23 cellular contexts compared by ENCODE assay signal in the genomic region with DNA sequence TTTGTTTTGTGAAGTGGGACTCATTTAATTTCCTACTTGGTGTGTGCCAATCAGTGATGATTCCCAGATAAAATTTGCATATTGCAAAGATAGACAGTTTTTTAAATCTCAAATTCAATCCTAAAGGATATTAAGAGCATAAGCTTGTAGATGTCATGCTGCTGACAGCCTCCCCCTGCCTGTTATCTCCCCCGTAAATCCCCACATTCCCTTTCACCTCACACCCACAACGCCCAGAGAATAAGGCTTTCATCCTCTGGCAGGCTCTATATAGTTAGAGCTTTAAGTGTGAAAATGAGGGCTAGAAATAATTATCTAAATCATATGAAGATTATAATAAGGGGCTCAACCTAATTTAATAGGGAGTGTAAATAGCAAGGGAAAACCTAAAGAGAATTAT.
"Had no signal": no experiment of that assay in that cellular context is flagged by ENCODE, and none has a peak within 500 bp of the region (broad histone marks: within the 10 kb centered on the region; RNA-seq: fewer than 3 reads in every experiment).

No MANE protein-coding gene starts in this region.

- H3K27ac ChIP-seq: colonic mucosa, coronary artery, dorsolateral prefrontal cortex, epithelial cell of prostate, esophagus muscularis mucosa, esophagus squamous epithelium, foreskin keratinocyte, gastrocnemius medialis, gastroesophageal sphincter, heart left ventricle, heart right ventricle had no signal

- DNase-seq: colonic mucosa; cortex of kidney; dermis blood vessel endothelial cell; dorsolateral prefrontal cortex; effector CD4-positive, alpha-beta T cell; effector CD8-positive, alpha-beta T cell; effector memory CD4-positive, alpha-beta T cell; effector memory CD8-positive, alpha-beta T cell; endodermal cell; erythroblast; esophagus squamous epithelium; foreskin fibroblast; foreskin keratinocyte; foreskin melanocyte; gastrocnemius medialis; glutamatergic neuron; heart left ventricle; heart right ventricle had no signal

- H3K27me3 ChIP-seq: colonic mucosa, esophagus muscularis mucosa, esophagus squamous epithelium, gastrocnemius medialis, heart left ventricle, heart right ventricle had no signal

- H3K4me3 ChIP-seq: colonic mucosa, coronary artery, dorsolateral prefrontal cortex, esophagus muscularis mucosa, esophagus squamous epithelium, gastrocnemius medialis, gastroesophageal sphincter, heart left ventricle, heart right ventricle had no signal

- H3K27ac Mint-ChIP-seq: dendritic cell treated with granulocyte-macrophage colony-stimulating factor and Interleukin-4, amounts not matched to agents 40 ng/mL and 50 ng/mL, for 4 days; effector memory CD8-positive, alpha-beta T cell; endodermal cell had no signal

- H3K27me3 Mint-ChIP-seq: dendritic cell treated with granulocyte-macrophage colony-stimulating factor and Interleukin-4, amounts not matched to agents 40 ng/mL and 50 ng/mL, for 4 days had no signal

- H3K9me3 Mint-ChIP-seq: dendritic cell treated with granulocyte-macrophage colony-stimulating factor and Interleukin-4, amounts not matched to agents 40 ng/mL and 50 ng/mL, for 4 days; effector memory CD8-positive, alpha-beta T cell; endodermal cell had no signal

- H3K36me3 ChIP-seq: colonic mucosa, esophagus muscularis mucosa, esophagus squamous epithelium, gastrocnemius medialis, gastroesophageal sphincter, heart left ventricle, heart right ventricle had no signal

- H3K9me3 ChIP-seq: colonic mucosa, esophagus muscularis mucosa, esophagus squamous epithelium, gastrocnemius medialis, gastroesophageal sphincter, heart left ventricle, heart right ventricle had no signal

- H3K4me1 ChIP-seq: colonic mucosa, esophagus muscularis mucosa, esophagus squamous epithelium, foreskin keratinocyte, gastrocnemius medialis, gastroesophageal sphincter, heart left ventricle, heart right ventricle had no signal

- H3K4me3 Mint-ChIP-seq: dendritic cell treated with granulocyte-macrophage colony-stimulating factor and Interleukin-4, amounts not matched to agents 40 ng/mL and 50 ng/mL, for 4 days; effector memory CD8-positive, alpha-beta T cell; endodermal cell had no signal
